Comparison of ENCODE assay signal across 8 cellular contexts in the genomic region with DNA sequence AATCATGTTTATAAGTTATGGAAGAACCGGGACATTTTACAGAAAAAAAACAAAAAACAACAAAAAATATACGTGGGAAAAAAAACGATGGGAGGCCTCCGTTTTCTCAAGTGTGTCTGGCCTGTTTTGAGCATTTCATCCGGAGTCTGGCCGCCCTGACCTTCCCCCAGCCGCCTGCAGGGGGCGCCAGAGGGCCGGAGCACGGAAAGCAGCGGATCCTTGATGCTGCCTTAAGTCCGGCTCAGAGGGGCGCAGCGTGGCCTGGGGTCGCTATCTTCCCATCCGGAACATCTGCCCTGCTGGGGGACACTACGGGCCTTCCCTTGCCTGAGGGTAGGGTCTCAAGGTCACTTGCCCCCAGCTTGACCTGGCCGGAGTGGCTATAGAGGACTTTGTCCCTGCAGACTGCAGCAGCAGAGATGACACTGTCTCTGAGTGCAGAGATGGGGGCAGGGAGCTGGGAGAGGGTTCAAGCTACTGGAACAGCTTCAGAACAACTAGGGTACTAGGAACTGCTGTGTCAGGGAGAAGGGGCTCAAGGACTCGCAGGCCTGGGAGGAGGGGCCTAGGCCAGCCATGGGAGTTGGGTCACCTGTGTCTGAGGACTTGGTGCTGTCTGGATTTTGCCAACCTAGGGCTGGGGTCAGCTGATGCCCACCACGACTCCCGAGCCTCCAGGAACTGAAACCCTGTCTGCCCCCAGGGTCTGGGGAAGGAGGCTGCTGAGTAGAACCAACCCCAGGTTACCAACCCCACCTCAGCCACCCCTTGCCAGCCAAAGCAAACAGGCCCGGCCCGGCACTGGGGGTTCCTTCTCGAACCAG. TPM values are rescaled to one million over a fixed set of nuclear protein-coding genes. Genes with fewer than 3 reads are reported as not detected.
A peak's percentile ranks its signal among the peaks of the same experiment; 100 is the strongest.
DNase-seq lines count a peak whose midpoint lies in the region; ATAC-seq and TF ChIP-seq lines count a peak whose summit lies in the region.

No MANE protein-coding gene starts in this region.

- DNase-seq in BJ (ENCODE audit: low read depth) (no peak), HFFc6 (peak; percentile 38), Panc1 (ENCODE audit: low read depth, low spot score) (no peak), fibroblast of the aortic adventitia (ENCODE audit: low read depth) (peak; percentile 63), neuronal stem cell (ENCODE audit: low spot score) (peak; percentile 71), testis (peak; percentile 86)
- DNase-seq in activated T-helper 1 cell treated with anti-CD3 and anti-CD28 coated beads, Interleukin-2, amount 50 U/mL, for 16 hours (ENCODE audit: low read depth in 1 of 2, low spot score in 1 of 2) = peak; percentile 58 to 70

- intact Hi-C loops in Panc1 (cut with micrococcal nuclease; ENCODE audit: unreplicated experiment) = loop anchor here (5.0 kb wide), 1 partner anchor 48 kb away; no protein-coding TSS in a partner anchor
- intact Hi-C loops in testis (cut with DNase I; ENCODE audit: low total_unique reads) = loop anchor here (5.0 kb wide), 1 partner anchor 48 kb away; no protein-coding TSS in a partner anchor

- peak overlapping the region; percentile 67 for H2AFZ ChIP-seq in neuronal stem cell (ENCODE audit: low read length)

- H3K27me3 ChIP-seq in BJ (ENCODE audit: control insufficient read depth, insufficient read depth, low read length) = peaks cover 3% of the 10 kb centered on the region
- H3K27me3 ChIP-seq in Panc1 (ENCODE audit: control insufficient read depth, insufficient read depth, low read length) = no peaks in the 10 kb centered on the region
- H3K27me3 ChIP-seq in neuronal stem cell (ENCODE audit: control insufficient read depth in 3 of 3, insufficient read depth in 3 of 3, low read depth in 1 of 3, low read length in 3 of 3) = no peaks in the 10 kb centered on the region
- H3K27me3 ChIP-seq in testis = no peaks in the 10 kb centered on the region

- H3K23ac ChIP-seq in neuronal stem cell (ENCODE audit: low read depth, low read length, poor library complexity) = peak overlapping the region; percentile 80

- no peak overlapping the region for H3K4me2 ChIP-seq in neuronal stem cell (ENCODE audit: insufficient read depth, low read length, poor library complexity, severe bottlenecking)

- H3K9ac ChIP-seq in neuronal stem cell (ENCODE audit: low read depth, low read length, poor library complexity) = no peak overlapping the region

- H4K91ac ChIP-seq in neuronal stem cell (ENCODE audit: low read depth, low read length, poor library complexity) = no peak overlapping the region

- no peak overlapping the region for H3K14ac ChIP-seq in neuronal stem cell (ENCODE audit: low read length)

- TF ChIP-seq CTCF in BJ (IDR thresholded peaks at IDR 0.05; ENCODE audit: insufficient read depth, low read depth, low read length) = peak; percentile 99
- TF ChIP-seq CTCF in HFFc6 (IDR thresholded peaks at IDR 0.05) = peak; percentile 100
- TF ChIP-seq CTCF in Panc1 (IDR thresholded peaks at IDR 0.05) = peak; percentile 98
- peak; percentile 99 for TF ChIP-seq CTCF in fibroblast of the aortic adventitia (IDR thresholded peaks at IDR 0.05; ENCODE audit: insufficient read depth, low read length)
- peak; percentile 98 to 99 (median 99) for TF ChIP-seq CTCF in testis (IDR thresholded peaks at IDR 0.05)

- peak overlapping the region; percentile 49 for H2BK120ac ChIP-seq in neuronal stem cell (ENCODE audit: low read depth, low read length)

- peaks cover 7% of the 10 kb centered on the region; the same call in 1 of the 2 replicates for H3K36me3 Mint-ChIP-seq in HFFc6 (ENCODE audit: low read depth)

- peak overlapping the region; percentile 91 for H2BK15ac ChIP-seq in neuronal stem cell (ENCODE audit: low read length)

- peak overlapping the region; percentile 70; the same call in 1 of the 2 replicates for H3K27ac ChIP-seq in Panc1 (ENCODE audit: low read length)
- peak overlapping the region; percentile 29 for H3K27ac ChIP-seq in neuronal stem cell (replicated peaks; ENCODE audit: low read length)
- H3K27ac ChIP-seq in testis = peak overlapping the region in 1 of 2 donors; percentile 41

- no peak overlapping the region for H3K27ac Mint-ChIP-seq in HFFc6

- H3K4ac ChIP-seq in neuronal stem cell (ENCODE audit: low read length) = no peak overlapping the region

- peak overlapping the region; percentile 44 for H3K18ac ChIP-seq in neuronal stem cell (ENCODE audit: low read length)

- peaks cover 9% of the 10 kb centered on the region for H3K27me3 Mint-ChIP-seq in HFFc6 (ENCODE audit: insufficient read depth)

- no peaks in the 10 kb centered on the region for H3K9me3 Mint-ChIP-seq in HFFc6

- peak overlapping the region; percentile 97 for H2AK5ac ChIP-seq in neuronal stem cell (ENCODE audit: low read depth, low read length)

- no peak overlapping the region for H3K4me3 Mint-ChIP-seq in HFFc6

- in situ Hi-C loops in Panc1 (cut with HindIII; ENCODE audit: low pct_unique_long_range_greater_than_20kb, low sequenced_read_pairs) = no loop called here

- no CpG with 5 or more reads among the region's 24 CpGs for WGBS in neuronal stem cell (ENCODE audit: extremely low coverage in 2 of 2, insufficient read length in 2 of 2, insufficient replicate concordance in 1 of 2), 2 donors
- WGBS in testis, 2 donors = 11 to 16% methylated on average over 20 to 24 of the region's 24 CpGs

- peaks cover 9% of the 10 kb centered on the region for H3K4me1 ChIP-seq in Panc1 (ENCODE audit: control insufficient read depth, insufficient read depth, low read length)
- peaks cover 5 to 21% of the 10 kb centered on the region in 2 donors for H3K4me1 ChIP-seq in neuronal stem cell (ENCODE audit: control insufficient read depth in 2 of 2, insufficient read depth in 1 of 2, low read depth in 1 of 2, low read length in 2 of 2)
- H3K4me1 ChIP-seq in testis = peaks cover 22% of the 10 kb centered on the region

- ATAC-seq in Panc1 (peak; percentile 62), GM18498 (IDR thresholded peaks at IDR 0.05; ENCODE audit: unreplicated experiment) (no peak)

- POLR2A ChIA-PET in BJ (lab: Charles Lee) = no interaction called here
- POLR2A ChIA-PET in Panc1 (lab: Charles Lee) = no interaction called here

- no peak for TF ChIP-seq POLR2A in testis (IDR thresholded peaks at IDR 0.05)

- no peak overlapping the region for H2BK12ac ChIP-seq in neuronal stem cell (ENCODE audit: low read length)

- H3K4me3 ChIP-seq in BJ (ENCODE audit: low read depth, low read length) (no peak overlapping the region), Panc1 (ENCODE audit: low read depth in 2 of 2, low read length in 2 of 2) (no peak overlapping the region), fibroblast of the aortic adventitia (ENCODE audit: low read depth, low read length) (no peak overlapping the region), neuronal stem cell (ENCODE audit: low read length in 2 of 2) (no peak overlapping the region), testis (no peak overlapping the region)

- H3K4me1 Mint-ChIP-seq in HFFc6 (ENCODE audit: low read depth) = peaks cover 7% of the 10 kb centered on the region; the same call in 1 of the 2 replicates

- H4K8ac ChIP-seq in neuronal stem cell (ENCODE audit: low read depth, low read length) = no peak overlapping the region

- CTCF ChIA-PET in BJ (lab: Yijun Ruan, JAX) (interaction anchor here (0.6 to 6.6 kb wide), 21 partner anchors 9 to 436 kb away, joined by 3 to 151 read pairs (median 4); a partner anchor contains a TSS), Panc1 (lab: Charles Lee) (interaction anchor here (0.7 to 1.1 kb wide), 3 partner anchors 14 to 50 kb away, joined by 4 to 6 read pairs (median 5); no protein-coding TSS in a partner anchor)

- no TSS peak for BruUV-seq in Panc1 (replicated peaks; lab: Mats Ljungman, UMichigan)

- no peak overlapping the region for H2BK5ac ChIP-seq in neuronal stem cell (ENCODE audit: low read length)

- peaks cover 5% of the 10 kb centered on the region for H3K79me1 ChIP-seq in neuronal stem cell (ENCODE audit: low read depth, low read length)

- H3K36me3 ChIP-seq in BJ (ENCODE audit: control insufficient read depth, insufficient read depth, low read length) = peaks cover 14% of the 10 kb centered on the region
- H3K36me3 ChIP-seq in Panc1 (ENCODE audit: control insufficient read depth, insufficient read depth, low read length) = no peaks in the 10 kb centered on the region
- H3K36me3 ChIP-seq in neuronal stem cell (replicated peaks in 1 of 2; ENCODE audit: control insufficient read depth in 2 of 2, insufficient read depth in 2 of 2, low read length in 2 of 2) = peaks cover 17 to 39% of the 10 kb centered on the region in 2 donors
- H3K36me3 ChIP-seq in testis (ENCODE audit: low read depth, missing control alignments) = no peaks in the 10 kb centered on the region

- no peaks in the 10 kb centered on the region for H3K9me3 ChIP-seq in Panc1 (ENCODE audit: control insufficient read depth, insufficient read depth, low read depth, low read length)
- no peaks in the 10 kb centered on the region for H3K9me3 ChIP-seq in neuronal stem cell (replicated peaks in 1 of 2; ENCODE audit: control insufficient read depth in 2 of 2, insufficient read depth in 1 of 2, low read depth in 1 of 2, low read length in 2 of 2)
- no peaks in the 10 kb centered on the region for H3K9me3 ChIP-seq in testis

RNA-seq across cellular contexts. Expression of a gene that starts 1.8 kb away (rescaled TPM):
- 2.8 and 3.6 TPM in 2 replicates for polyA plus RNA-seq in BJ (2011; rRNA removed)
- not detected in 2 replicates for polyA minus RNA-seq in BJ (2011; rRNA and poly(A)+ RNA removed)
- total RNA-seq in HFFc6 (2021; fragmentation: NEBNext Ultra II Directional; extraction: Animal tissue kit (Norgen Biotek cat#: 25700)) = 1 to 10 TPM; 1.9 to 6.5 (median 2.5) TPM
- 780 TPM for total RNA-seq in Panc1 (2021; ENCODE audit: unreplicated experiment)
- polyA plus RNA-seq in Panc1 (2012; ENCODE audit: insufficient read length) = 1,409 TPM
- total RNA-seq in fibroblast of the aortic adventitia (ENCODE audit: low replicate concordance) = 1.6 and 309 TPM in 2 replicates
- 121 TPM for polyA plus RNA-seq in neuronal stem cell (2013, experiment 1 of 2)
- polyA plus RNA-seq in neuronal stem cell (2013, experiment 2 of 2) = 119 TPM
- total RNA-seq in testis = 100 to 1,000 TPM; 215 to 494 TPM
- 185 TPM for polyA plus RNA-seq in testis (ENCODE audit: insufficient read depth, low read depth, low replicate concordance)

RNA-seq across cellular contexts. Expression of a gene that starts 10.6 kb away (rescaled TPM):
- polyA plus RNA-seq in BJ (2011; rRNA removed) = 3.8 and 4.9 TPM in 2 replicates
- 2.2 TPM in 1 of 2 replicates, not detected in the other for polyA minus RNA-seq in BJ (2011; rRNA and poly(A)+ RNA removed)
- total RNA-seq in HFFc6 (2021; fragmentation: NEBNext Ultra II Directional; extraction: Animal tissue kit (Norgen Biotek cat#: 25700)) = 1 to 10 TPM in 5 of 6 experiments, not detected in 1; 1.4 to 6.8 (median 2.4) TPM
- 48.5 TPM for total RNA-seq in Panc1 (2021; ENCODE audit: unreplicated experiment)
- polyA plus RNA-seq in Panc1 (2012; ENCODE audit: insufficient read length) = 47.0 TPM
- 1.7 and 52.6 TPM in 2 replicates for total RNA-seq in fibroblast of the aortic adventitia (ENCODE audit: low replicate concordance)
- polyA plus RNA-seq in neuronal stem cell (2013, experiment 1 of 2) = 128 TPM
- 116 TPM for polyA plus RNA-seq in neuronal stem cell (2013, experiment 2 of 2)
- total RNA-seq in testis = 10 to 100 TPM in 1 of 2 donors, 1 to 10 TPM in 1; 9.4 to 43.9 TPM
- 42.9 TPM for polyA plus RNA-seq in testis (ENCODE audit: insufficient read depth, low read depth, low replicate concordance)

RNA-seq across cellular contexts. Expression of a gene that starts 12.8 kb away (rescaled TPM):
- polyA plus RNA-seq in BJ (2011; rRNA removed) (27.7 and 46.8 TPM in 2 replicates), testis (ENCODE audit: insufficient read depth, low read depth, low replicate concordance) (43.1 TPM)
- polyA minus RNA-seq in BJ (2011; rRNA and poly(A)+ RNA removed) = 27.2 and 33.4 TPM in 2 replicates
- total RNA-seq in HFFc6 (2021; fragmentation: NEBNext Ultra II Directional; extraction: Animal tissue kit (Norgen Biotek cat#: 25700)) = 100 to 1,000 TPM in 1 of 6 experiments, 10 to 100 TPM in 5; 79.8 to 107 (median 92.2) TPM
- total RNA-seq in Panc1 (2021; ENCODE audit: unreplicated experiment) (147 TPM), fibroblast of the aortic adventitia (ENCODE audit: low replicate concordance) (8.7 and 30.2 TPM in 2 replicates), testis (10 to 100 TPM; 54.7 to 67.3 TPM)
- 136 TPM for polyA plus RNA-seq in Panc1 (2012; ENCODE audit: insufficient read length)
- 49.4 TPM for polyA plus RNA-seq in neuronal stem cell (2013, experiment 1 of 2)
- polyA plus RNA-seq in neuronal stem cell (2013, experiment 2 of 2) = 49.5 TPM

RNA-seq across cellular contexts. Expression of a gene that starts 38.2 kb away (rescaled TPM):
- polyA plus RNA-seq in BJ (2011; rRNA removed) (not detected in 2 replicates), testis (ENCODE audit: insufficient read depth, low read depth, low replicate concordance) (not detected)
- not detected in 2 replicates for polyA minus RNA-seq in BJ (2011; rRNA and poly(A)+ RNA removed)
- total RNA-seq in HFFc6 (2021; fragmentation: NEBNext Ultra II Directional; extraction: Animal tissue kit (Norgen Biotek cat#: 25700)) = not detected
- total RNA-seq in Panc1 (2021; ENCODE audit: unreplicated experiment) (not detected), fibroblast of the aortic adventitia (ENCODE audit: low replicate concordance) (not detected in 2 replicates), testis (not detected)
- not detected for polyA plus RNA-seq in Panc1 (2012; ENCODE audit: insufficient read length)
- polyA plus RNA-seq in neuronal stem cell (2013, experiment 1 of 2) = not detected
- not detected for polyA plus RNA-seq in neuronal stem cell (2013, experiment 2 of 2)

RNA-seq across cellular contexts. Expression of a gene that starts 42.0 kb away (rescaled TPM):
- polyA plus RNA-seq in BJ (2011; rRNA removed) (not detected in 2 replicates), testis (ENCODE audit: insufficient read depth, low read depth, low replicate concordance) (2.9 TPM)
- not detected in 2 replicates for polyA minus RNA-seq in BJ (2011; rRNA and poly(A)+ RNA removed)
- total RNA-seq in HFFc6 (2021; fragmentation: NEBNext Ultra II Directional; extraction: Animal tissue kit (Norgen Biotek cat#: 25700)) = not detected
- total RNA-seq in Panc1 (2021; ENCODE audit: unreplicated experiment) (not detected), fibroblast of the aortic adventitia (ENCODE audit: low replicate concordance) (not detected in 2 replicates), testis (1 to 10 TPM; 1.1 to 1.2 TPM)
- polyA plus RNA-seq in Panc1 (2012; ENCODE audit: insufficient read length) = not detected
- polyA plus RNA-seq in neuronal stem cell (2013, experiment 1 of 2) = 0.08 TPM
- polyA plus RNA-seq in neuronal stem cell (2013, experiment 2 of 2) = 0.08 TPM

Comparison
In these comparisons a context has a peak if more than half of its experiments do, and no peak if none do; other contexts are left out.
1. DNase-seq: peak in HFFc6 (single experiment), activated T-helper 1 cell treated with anti-CD3 and anti-CD28 coated beads, Interleukin-2, amount 50 U/mL, for 16 hours (2 of 2), fibroblast of the aortic adventitia (single experiment), neuronal stem cell (single experiment) and testis (single experiment); none in BJ (single experiment) and Panc1 (single experiment).
2. Peak in every context shown above with its lines, with median percentiles within 50 percentile points of each other: CTCF ChIP-seq.